9 cellular contexts compared by ENCODE assay signal in the genomic region with DNA sequence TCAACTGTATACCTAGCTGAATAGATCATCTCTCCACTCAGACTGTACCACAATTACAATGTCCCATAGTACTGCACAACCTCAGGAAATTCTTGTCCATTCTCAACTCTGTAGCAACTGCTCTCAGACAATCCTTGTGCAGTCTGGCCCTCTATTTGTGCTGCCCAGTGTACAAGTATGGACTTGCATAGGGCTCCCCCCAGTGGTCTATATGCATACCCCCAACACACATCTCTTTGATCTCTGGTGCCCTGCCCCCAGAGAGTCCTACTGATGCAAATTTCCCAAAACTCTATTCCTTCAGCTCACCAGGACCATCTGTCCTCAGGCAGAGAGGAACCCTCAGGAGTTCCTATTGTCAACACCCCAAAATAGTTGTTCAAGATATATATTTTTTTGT.
DNase-seq lines count a peak whose midpoint lies in the region; ATAC-seq and TF ChIP-seq lines count a peak whose summit lies in the region.
"Had no signal": no experiment of that assay in that cellular context is flagged by ENCODE, and none has a peak within 500 bp of the region (broad histone marks: within the 10 kb centered on the region; RNA-seq: fewer than 3 reads in every experiment).

No MANE protein-coding gene starts in this region.

- no peaks in the 10 kb centered on the region for H3K9me3 Mint-ChIP-seq in activated CD4-positive, alpha-beta T cell treated with anti-CD3 and anti-CD28 coated beads, Interleukin-2, amount 10 ng/mL, durations not matched to agents 7 days and 5 days

- no peak overlapping the region for H3K4me3 Mint-ChIP-seq in activated CD4-positive, alpha-beta T cell treated with anti-CD3 and anti-CD28 coated beads, Interleukin-2, amount 10 ng/mL, durations not matched to agents 7 days and 5 days

- H3K27me3 ChIP-seq in dorsolateral prefrontal cortex = peaks cover 0 to 2% (median 0%) of the 10 kb centered on the region in 45 donors
- H3K27me3 ChIP-seq: neutrophil had no signal

- POLR2A ChIA-PET in activated CD4-positive, alpha-beta T cell treated with anti-CD3 and anti-CD28 coated beads, Interleukin-2, amount 10 ng/mL, durations not matched to agents 7 days and 5 days (lab: Charles Lee) = no interaction called here

- CTCF ChIA-PET in activated CD4-positive, alpha-beta T cell treated with anti-CD3 and anti-CD28 coated beads, Interleukin-2, amount 10 ng/mL, durations not matched to agents 7 days and 5 days (lab: Charles Lee) = no interaction called here

- H3K36me3 Mint-ChIP-seq in activated CD4-positive, alpha-beta T cell treated with anti-CD3 and anti-CD28 coated beads, Interleukin-2, amount 10 ng/mL, durations not matched to agents 7 days and 5 days (ENCODE audit: low read depth) = no peaks in the 10 kb centered on the region

- H3K4me1 Mint-ChIP-seq in activated CD4-positive, alpha-beta T cell treated with anti-CD3 and anti-CD28 coated beads, Interleukin-2, amount 10 ng/mL, durations not matched to agents 7 days and 5 days = no peaks in the 10 kb centered on the region

- no peak overlapping the region for H3K27ac ChIP-seq in dorsolateral prefrontal cortex
- H3K27ac ChIP-seq: neutrophil had no signal

- TF ChIP-seq POLR2A in erythroblast (IDR thresholded peaks at IDR 0.05; ENCODE audit: low read length) = no peak

- DNase-seq in A172 (ENCODE audit: low spot score) (peak; percentile 40), NCI-H69 (lab: John Stamatoyannopoulos, UW) (peak; percentile 87), erythroblast (lab: John Stamatoyannopoulos, UW) (peak; percentile 11 to 24), dorsolateral prefrontal cortex (no peak)
- DNase-seq in effector CD8-positive, alpha-beta T cell (lab: John Stamatoyannopoulos, UW) = no peak
- DNase-seq in activated CD4-positive, alpha-beta T cell treated with anti-CD3 and anti-CD28 coated beads, Interleukin-2, amount 10 ng/mL, durations not matched to agents 7 days and 5 days = no peak

- TF ChIP-seq CTCF in dorsolateral prefrontal cortex (IDR thresholded peaks at IDR 0.05 in 54 of 56, conservative IDR thresholded peaks at IDR 0.05 in 2 of 56; ENCODE audit: low read depth in 1 of 56, partially characterized antibody in 56 of 56) = peak in 8 of 56 donors; percentile 9 to 21 (median 10)

- no peak overlapping the region for H3K4me3 ChIP-seq in dorsolateral prefrontal cortex

- H3K27ac Mint-ChIP-seq in activated CD4-positive, alpha-beta T cell treated with anti-CD3 and anti-CD28 coated beads, Interleukin-2, amount 10 ng/mL, durations not matched to agents 7 days and 5 days = no peak overlapping the region

- intact Hi-C loops in dorsolateral prefrontal cortex (cut with DNase I) = no loop called here

- no peaks in the 10 kb centered on the region for H3K27me3 Mint-ChIP-seq in activated CD4-positive, alpha-beta T cell treated with anti-CD3 and anti-CD28 coated beads, Interleukin-2, amount 10 ng/mL, durations not matched to agents 7 days and 5 days

- ATAC-seq in GM18519 (IDR thresholded peaks at IDR 0.05; ENCODE audit: low FRiP score, unreplicated experiment) (peak; percentile 77), HG02981 (IDR thresholded peaks at IDR 0.05; ENCODE audit: unreplicated experiment) (peak; percentile 89)

Comparison
In these comparisons a context has a peak if more than half of its experiments do, and no peak if none do; other contexts are left out.
1. DNase-seq: peak in A172 (single experiment), NCI-H69 (single experiment) and erythroblast (2 of 2); none in effector CD8-positive, alpha-beta T cell (single experiment), activated CD4-positive, alpha-beta T cell treated with anti-CD3 and anti-CD28 coated beads, Interleukin-2, amount 10 ng/mL, durations not matched to agents 7 days and 5 days (single experiment) and dorsolateral prefrontal cortex (0 of 10).